In genomic region chr1:8862528-8862927, GRCh38 we compare ENCODE assay signal across 8 cellular contexts. TPM values are rescaled to one million over a fixed set of nuclear protein-coding genes. Genes with fewer than 3 reads are reported as not detected.
DNase-seq lines count a peak whose midpoint lies in the region; ATAC-seq and TF ChIP-seq lines count a peak whose summit lies in the region.

No MANE protein-coding gene starts in this region.

- peak overlapping the region in 1 of 5 experiments; percentile 72 for H3K27ac Mint-ChIP-seq in brain
- H3K27ac Mint-ChIP-seq in natural killer cell = no peak overlapping the region

- H3K9me3 ChIP-seq in RWPE2 (ENCODE audit: severe bottlenecking) = no peaks in the 10 kb centered on the region

- no peak overlapping the region for H3K4me3 Mint-ChIP-seq in brain
- no peak overlapping the region for H3K4me3 Mint-ChIP-seq in natural killer cell

- H3K27ac ChIP-seq in RWPE2 (ENCODE audit: poor library complexity, severe bottlenecking) = no peak overlapping the region

- ATAC-seq in RWPE2 (ENCODE audit: low read depth) (peak; percentile 2), natural killer cell (peak; percentile 46 to 68 (median 51)), GM19395 (IDR thresholded peaks at IDR 0.05; ENCODE audit: unreplicated experiment) (no peak)

- peaks cover 8% of the 10 kb centered on the region for H3K4me1 ChIP-seq in RWPE2 (ENCODE audit: insufficient read depth, poor library complexity, severe bottlenecking)

- peaks cover 3% of the 10 kb centered on the region for H3K27me3 Mint-ChIP-seq in brain
- no peaks in the 10 kb centered on the region for H3K27me3 Mint-ChIP-seq in natural killer cell (ENCODE audit: low read depth in 2 of 2)

- H3K36me3 Mint-ChIP-seq in brain (peaks cover 92% of the 10 kb centered on the region), natural killer cell (no peaks in the 10 kb centered on the region)

- peaks cover 96% of the 10 kb centered on the region for H3K36me3 ChIP-seq in RWPE2 (ENCODE audit: low read depth)

- DNase-seq in activated CD8-positive, alpha-beta memory T cell treated with anti-CD3 and anti-CD28 coated beads for 1 hour (ENCODE audit: extremely low read depth in 1 of 2, low read depth in 1 of 2) = peak; percentile 15 to 32
- no peak for DNase-seq in activated CD8-positive, alpha-beta memory T cell treated with anti-CD3 and anti-CD28 coated beads for 24 hours
- DNase-seq in RWPE2 (ENCODE audit: low spot score) = no peak
- no peak for DNase-seq in natural killer cell
- no peak for DNase-seq in superior temporal gyrus (ENCODE audit: extremely low spot score)
- no peak for DNase-seq in NCI-H146 treated with DMSO at 0.1 percent for 48 hours (lab: John Stamatoyannopoulos, UW; ENCODE audit: unreplicated experiment)

- TF ChIP-seq CTCF in RWPE2 (IDR thresholded peaks at IDR 0.05; ENCODE audit: poor library complexity, severe bottlenecking) (peak; percentile 65), brain (conservative IDR thresholded peaks at IDR 0.05) (peak; percentile 51 to 71), natural killer cell (IDR thresholded peaks at IDR 0.05) (peak; percentile 49)

- intact Hi-C loops in natural killer cell (cut with micrococcal nuclease) = no loop called here

- H3K9me3 Mint-ChIP-seq in brain (no peaks in the 10 kb centered on the region), natural killer cell (no peaks in the 10 kb centered on the region)

- no peak overlapping the region for H3K4me3 ChIP-seq in RWPE2 (ENCODE audit: severe bottlenecking)

- no peaks in the 10 kb centered on the region for H3K27me3 ChIP-seq in RWPE2 (ENCODE audit: insufficient read depth, poor library complexity, severe bottlenecking)

- H3K4me1 Mint-ChIP-seq in brain (peaks cover 67% of the 10 kb centered on the region), natural killer cell (peaks cover 13 to 27% of the 10 kb centered on the region in 2 donors)

RNA-seq across cellular contexts. Expression of gene ENO1, which starts 16.0 kb away (rescaled TPM):
- polyA plus RNA-seq in brain (ENCODE audit: insufficient read depth, low read depth, low replicate concordance) = 1,172 TPM
- 100 to 1,000 TPM; 254 to 299 (median 266) TPM for total RNA-seq in natural killer cell

RNA-seq across cellular contexts. Expression of gene RERE, which starts 45.1 kb away (rescaled TPM):
- 103 TPM for polyA plus RNA-seq in brain (ENCODE audit: insufficient read depth, low read depth, low replicate concordance)
- 10 to 100 TPM; 67.7 to 76.0 (median 73.0) TPM for total RNA-seq in natural killer cell

Comparison
In these comparisons a context has a peak if more than half of its experiments do, and no peak if none do; other contexts are left out.
1. DNase-seq: peak in activated CD8-positive, alpha-beta memory T cell treated with anti-CD3 and anti-CD28 coated beads for 1 hour (2 of 2); none in activated CD8-positive, alpha-beta memory T cell treated with anti-CD3 and anti-CD28 coated beads for 24 hours (single experiment), RWPE2 (single experiment), natural killer cell (single experiment), superior temporal gyrus (single experiment) and NCI-H146 treated with DMSO at 0.1 percent for 48 hours (single experiment).
2. Peak in every context shown above with its lines, with median percentiles within 50 percentile points of each other: CTCF ChIP-seq.